Comparison of ENCODE assay signal across 1 cellular context in genomic region chr19:30711296-30711695, GRCh38.
TF ChIP-seq lines count a peak whose summit lies in the region.

No MANE protein-coding gene starts in this region.

TF ChIP-seq in SK-N-SH, 30 proteins besides CTCF, POLR2A, EP300 and RAD21 (continued from another document):
- TF ChIP-seq, protein P1, sequence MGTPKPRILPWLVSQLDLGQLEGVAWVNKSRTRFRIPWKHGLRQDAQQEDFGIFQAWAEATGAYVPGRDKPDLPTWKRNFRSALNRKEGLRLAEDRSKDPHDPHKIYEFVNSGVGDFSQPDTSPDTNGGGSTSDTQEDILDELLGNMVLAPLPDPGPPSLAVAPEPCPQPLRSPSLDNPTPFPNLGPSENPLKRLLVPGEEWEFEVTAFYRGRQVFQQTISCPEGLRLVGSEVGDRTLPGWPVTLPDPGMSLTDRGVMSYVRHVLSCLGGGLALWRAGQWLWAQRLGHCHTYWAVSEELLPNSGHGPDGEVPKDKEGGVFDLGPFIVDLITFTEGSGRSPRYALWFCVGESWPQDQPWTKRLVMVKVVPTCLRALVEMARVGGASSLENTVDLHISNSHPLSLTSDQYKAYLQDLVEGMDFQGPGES (IDR thresholded peaks at IDR 0.05; ENCODE audit: low read depth, low read length), result no peak
- TF ChIP-seq RCOR1 (IDR thresholded peaks at IDR 0.05; ENCODE audit: low read length) (no peak), MAX (IDR thresholded peaks at IDR 0.05; ENCODE audit: low read depth) (no peak), CHD2 (IDR thresholded peaks at IDR 0.05; ENCODE audit: low read length, partially characterized antibody) (no peak), TAF1 (IDR thresholded peaks at IDR 0.05; ENCODE audit: borderline replicate concordance, low read depth, low read length) (no peak)
- TF ChIP-seq, protein P2, sequence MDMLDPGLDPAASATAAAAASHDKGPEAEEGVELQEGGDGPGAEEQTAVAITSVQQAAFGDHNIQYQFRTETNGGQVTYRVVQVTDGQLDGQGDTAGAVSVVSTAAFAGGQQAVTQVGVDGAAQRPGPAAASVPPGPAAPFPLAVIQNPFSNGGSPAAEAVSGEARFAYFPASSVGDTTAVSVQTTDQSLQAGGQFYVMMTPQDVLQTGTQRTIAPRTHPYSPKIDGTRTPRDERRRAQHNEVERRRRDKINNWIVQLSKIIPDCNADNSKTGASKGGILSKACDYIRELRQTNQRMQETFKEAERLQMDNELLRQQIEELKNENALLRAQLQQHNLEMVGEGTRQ (IDR thresholded peaks at IDR 0.05; ENCODE audit: borderline replicate concordance, low read depth, low read length), result no peak
